Comparison of ENCODE assay signal across 20 cellular contexts in genomic region chr6:131070061-131070460, GRCh38.
"Had no signal": no experiment of that assay in that cellular context is flagged by ENCODE, and none has a peak within 500 bp of the region (broad histone marks: within the 10 kb centered on the region; RNA-seq: fewer than 3 reads in every experiment).

No MANE protein-coding gene starts in this region.

- H3K27me3 ChIP-seq: brain microvascular endothelial cell, cardiac muscle cell, SJSA1 had no signal

- DNase-seq: activated CD4-positive, alpha-beta T cell treated with anti-CD3 and anti-CD28 coated beads for 4 hours; activated CD8-positive, alpha-beta memory T cell treated with anti-CD3 and anti-CD28 coated beads, Interleukin-2, amount 50 U/mL, for 4 hours; activated CD8-positive, alpha-beta T cell treated with anti-CD3 and anti-CD28 coated beads for 36 hours; activated gamma-delta T cell treated with Interleukin-2 at 50 U/mL for 16 hours; activated naive CD4-positive, alpha-beta T cell treated with anti-CD3 and anti-CD28 coated beads, Interleukin-2, amount 10 ng/mL, durations not matched to agents 7 days and 5 days; activated naive CD8-positive, alpha-beta T cell treated with anti-CD3 and anti-CD28 coated beads for 36 hours; activated T-cell treated with anti-CD3 and anti-CD28 coated beads, Interleukin-2, amount 50 U/mL, for 72 hours; brain microvascular endothelial cell; Karpas-422; NCI-H146; NCI-H187 treated with DMSO at 0.1 percent for 48 hours; NCI-H2081 treated with DMSO at 0.1 percent for 48 hours; NCI-H446; NCI-H524; SHP77; SW 1271 had no signal

- H3K36me3 ChIP-seq: brain microvascular endothelial cell, cardiac muscle cell, SJSA1 had no signal

- H3K9me3 ChIP-seq: SJSA1 had no signal

- H3K27ac ChIP-seq: brain microvascular endothelial cell, cardiac muscle cell, SJSA1 had no signal

- H3K4me3 ChIP-seq: cardiac muscle cell, SJSA1 had no signal

- ATAC-seq: activated CD8-positive, alpha-beta T cell treated with anti-CD3 and anti-CD28 coated beads for 36 hours; activated T-cell treated with anti-CD3 and anti-CD28 coated beads, Interleukin-2, amount 50 U/mL, for 72 hours; SK-N-SH treated with all-trans-retinoic acid at 6 μM for 48 hours had no signal

- FAIRE-seq: RCC 7860 had no signal
